Comparison of ENCODE assay signal across 16 cellular contexts in genomic region chr1:50917128-50917795, GRCh38. TPM values are rescaled to one million over a fixed set of nuclear protein-coding genes. Genes with fewer than 3 reads are reported as not detected.
DNase-seq lines count a peak whose midpoint lies in the region; ATAC-seq lines count a peak whose summit lies in the region.
"Had no signal": no experiment of that assay in that cellular context is flagged by ENCODE, and none has a peak within 500 bp of the region (broad histone marks: within the 10 kb centered on the region; RNA-seq: fewer than 3 reads in every experiment).

No MANE protein-coding gene starts in this region.

- no peaks in the 10 kb centered on the region for H3K36me3 Mint-ChIP-seq in stimulated activated memory B cell treated with anti-CD40 and anti-IgM and Interleukin-4, amounts not matched to agents 10 μg/mL and 1 μg/mL and 100 μg/mL, for 72 hours

- no peak overlapping the region for H2AK5ac ChIP-seq in mesendoderm (ENCODE audit: low read length)

- WGBS in mesendoderm (ENCODE audit: extremely low coverage, insufficient coverage, low lambda C conversion rate): no CpG with 5 or more reads among the region's 2 CpGs

- H3K27ac ChIP-seq in mesendoderm (ENCODE audit: low read depth, low read length): no peak overlapping the region
- H3K27ac ChIP-seq: adrenal gland, foreskin keratinocyte had no signal

- peaks cover 10% of the 10 kb centered on the region for H3K79me2 ChIP-seq in mesendoderm (ENCODE audit: control insufficient read depth, insufficient read depth, low read length)

- H3K27me3 ChIP-seq in mesendoderm (ENCODE audit: insufficient read depth, low read length, poor library complexity): no peaks in the 10 kb centered on the region
- H3K27me3 ChIP-seq: adrenal gland, foreskin keratinocyte had no signal

- H3K56ac ChIP-seq in mesendoderm (ENCODE audit: low read length): no peak overlapping the region

- H3K27ac Mint-ChIP-seq in stimulated activated memory B cell treated with anti-CD40 and anti-IgM and Interleukin-4, amounts not matched to agents 10 μg/mL and 1 μg/mL and 100 μg/mL, for 72 hours: peak overlapping the region; percentile 77
- H3K27ac Mint-ChIP-seq: activated CD4-positive, alpha-beta memory T cell treated with anti-CD3 and anti-CD28 coated beads for 36 hours; activated T-cell treated with anti-CD3 and anti-CD28 coated beads, Interleukin-2, amount 50 U/mL, for 72 hours; progenitor cell of endocrine pancreas had no signal

- no peaks in the 10 kb centered on the region for H3K4me1 ChIP-seq in mesendoderm (ENCODE audit: control insufficient read depth, low read depth, low read length)
- H3K4me1 ChIP-seq: foreskin keratinocyte had no signal

- H2BK120ac ChIP-seq in mesendoderm (ENCODE audit: low read depth, low read length): no peak overlapping the region

- no peak overlapping the region for H4K8ac ChIP-seq in mesendoderm (ENCODE audit: low read depth, low read length)

- DNase-seq in MV-4-11 (lab: John Stamatoyannopoulos, UW): peak; percentile 33
- DNase-seq in mesendoderm: no peak
- DNase-seq in effector CD4-positive, alpha-beta T cell: no peak
- DNase-seq: activated CD4-positive, alpha-beta memory T cell treated with anti-CD3 and anti-CD28 coated beads for 36 hours; activated T-cell treated with anti-CD3 and anti-CD28 coated beads, Interleukin-2, amount 50 U/mL, for 72 hours; adrenal gland; cerebellar nuclear complex; foreskin keratinocyte; left ventricle myocardium superior; NCI-H1092; NCI-H2171 treated with DMSO at 0.1 percent for 48 hours had no signal

- peak; percentile 57 for ATAC-seq in GM18502 (IDR thresholded peaks at IDR 0.05; ENCODE audit: poor library complexity, unreplicated experiment)
- ATAC-seq in GM21529 (IDR thresholded peaks at IDR 0.05; ENCODE audit: unreplicated experiment): peak; percentile 81
- peak; percentile 60 for ATAC-seq in stimulated activated memory B cell treated with anti-CD40 and anti-IgM and Interleukin-4, amounts not matched to agents 10 μg/mL and 1 μg/mL and 100 μg/mL, for 72 hours
- ATAC-seq in HG02623 (IDR thresholded peaks at IDR 0.05; ENCODE audit: unreplicated experiment): no peak
- ATAC-seq: activated T-cell treated with anti-CD3 and anti-CD28 coated beads, Interleukin-2, amount 50 U/mL, for 72 hours; foreskin keratinocyte; left ventricle myocardium superior had no signal

- H4K5ac ChIP-seq in mesendoderm (ENCODE audit: low read length): no peak overlapping the region

- H3K23ac ChIP-seq in mesendoderm (ENCODE audit: low read length): no peak overlapping the region

- no peak overlapping the region for H3K18ac ChIP-seq in mesendoderm (ENCODE audit: low read length)

- H3K9me3 Mint-ChIP-seq in stimulated activated memory B cell treated with anti-CD40 and anti-IgM and Interleukin-4, amounts not matched to agents 10 μg/mL and 1 μg/mL and 100 μg/mL, for 72 hours: no peaks in the 10 kb centered on the region
- H3K9me3 Mint-ChIP-seq: activated CD4-positive, alpha-beta memory T cell treated with anti-CD3 and anti-CD28 coated beads for 36 hours; activated T-cell treated with anti-CD3 and anti-CD28 coated beads, Interleukin-2, amount 50 U/mL, for 72 hours had no signal

- H3K4me3 ChIP-seq in mesendoderm (ENCODE audit: low read length): no peak overlapping the region
- H3K4me3 ChIP-seq: adrenal gland had no signal

- H3K36me3 ChIP-seq in mesendoderm (ENCODE audit: control insufficient read depth, insufficient read depth, low read length): no peaks in the 10 kb centered on the region
- H3K36me3 ChIP-seq: adrenal gland had no signal

- no peak overlapping the region for H3K4me2 ChIP-seq in mesendoderm (ENCODE audit: low read length)

- peaks cover 7% of the 10 kb centered on the region for H3K79me1 ChIP-seq in mesendoderm (ENCODE audit: low read length)

- H3K4me1 Mint-ChIP-seq in stimulated activated memory B cell treated with anti-CD40 and anti-IgM and Interleukin-4, amounts not matched to agents 10 μg/mL and 1 μg/mL and 100 μg/mL, for 72 hours: peaks cover 37% of the 10 kb centered on the region

- no peaks in the 10 kb centered on the region for H3K27me3 Mint-ChIP-seq in stimulated activated memory B cell treated with anti-CD40 and anti-IgM and Interleukin-4, amounts not matched to agents 10 μg/mL and 1 μg/mL and 100 μg/mL, for 72 hours
- H3K27me3 Mint-ChIP-seq: activated CD4-positive, alpha-beta memory T cell treated with anti-CD3 and anti-CD28 coated beads for 36 hours; progenitor cell of endocrine pancreas had no signal

- H2BK5ac ChIP-seq in mesendoderm (ENCODE audit: low read length): no peak overlapping the region

- no peak overlapping the region for H3K9ac ChIP-seq in mesendoderm (ENCODE audit: low read length)

- H3K4ac ChIP-seq in mesendoderm (ENCODE audit: low read depth, low read length): no peak overlapping the region

- H3K4me3 Mint-ChIP-seq in stimulated activated memory B cell treated with anti-CD40 and anti-IgM and Interleukin-4, amounts not matched to agents 10 μg/mL and 1 μg/mL and 100 μg/mL, for 72 hours: peak overlapping the region; percentile 58
- H3K4me3 Mint-ChIP-seq: activated CD4-positive, alpha-beta memory T cell treated with anti-CD3 and anti-CD28 coated beads for 36 hours; activated T-cell treated with anti-CD3 and anti-CD28 coated beads, Interleukin-2, amount 50 U/mL, for 72 hours had no signal

- H2BK15ac ChIP-seq in mesendoderm (replicated peaks; ENCODE audit: low read depth): no peak overlapping the region

RNA-seq across cellular contexts. Expression of gene FAF1, which starts 42.8 kb away (rescaled TPM):
- polyA plus RNA-seq in mesendoderm (2013, experiment 1 of 2): 30.1 TPM
- polyA plus RNA-seq in mesendoderm (2013, experiment 2 of 2): 30.7 TPM

RNA-seq across cellular contexts. Expression of gene CDKN2C, which starts 52.8 kb away (rescaled TPM):
- 0.10 TPM for polyA plus RNA-seq in mesendoderm (2013, experiment 1 of 2)
- 0.03 TPM for polyA plus RNA-seq in mesendoderm (2013, experiment 2 of 2)
